8 cellular contexts compared by ENCODE assay signal in genomic region chr3:46089237-46090011, GRCh38.
DNase-seq lines count a peak whose midpoint lies in the region; ATAC-seq lines count a peak whose summit lies in the region.

No MANE protein-coding gene starts in this region.

- no peaks in the 10 kb centered on the region for H3K36me3 ChIP-seq in HAP-1 (replicated peaks)

- DNase-seq in T1000 (lab: John Stamatoyannopoulos, UW) (peak; percentile 60), Right ventricle myocardium superior (peak; percentile 74), cerebellar nuclear complex (lab: John Stamatoyannopoulos, UW) (no peak), HAP-1 (ENCODE audit: low spot score in 2 of 2) (no peak), NCI-H1417 treated with DMSO at 0.1 percent for 48 hours (lab: John Stamatoyannopoulos, UW) (no peak)
- DNase-seq in stimulated activated CD8-positive, alpha-beta memory T cell treated with anti-CD3 and anti-CD28 coated beads, Interleukin-4, amount 100 ng/mL, for 48 hours, result peak; percentile 63

- H3K4me3 ChIP-seq in HAP-1, result no peak overlapping the region

- H3K27me3 ChIP-seq in HAP-1 (ENCODE audit: low read depth), result no peaks in the 10 kb centered on the region

- in situ Hi-C loops in HAP-1 (cut with MboI; ENCODE audit: low sequenced_read_pairs), result loop anchor here (25.0 kb wide), 1 partner anchor 1052 kb away; the partner anchor contains the start of gene CLEC3B

- H3K9me3 ChIP-seq in HAP-1, result no peaks in the 10 kb centered on the region

- H3K4me1 ChIP-seq in HAP-1, result no peaks in the 10 kb centered on the region

- intact Hi-C loops in Right ventricle myocardium superior (cut with DNase I), result loop anchor here (10.0 kb wide), 2 partner anchors 285 to 325 kb away; partner anchors contain the start of gene CCR5

- peak; percentile 57 for ATAC-seq in GM18517 (IDR thresholded peaks at IDR 0.05; ENCODE audit: unreplicated experiment)
- peak; percentile 53 for ATAC-seq in HG02870 (IDR thresholded peaks at IDR 0.05; ENCODE audit: unreplicated experiment)
- peak; percentile 84 for ATAC-seq in Right ventricle myocardium superior (ENCODE audit: poor library complexity)

Comparison
In these comparisons a context has a peak if more than half of its experiments do, and no peak if none do; other contexts are left out.
1. DNase-seq: peak in T1000 (single experiment), Right ventricle myocardium superior (single experiment) and stimulated activated CD8-positive, alpha-beta memory T cell treated with anti-CD3 and anti-CD28 coated beads, Interleukin-4, amount 100 ng/mL, for 48 hours (single experiment); none in cerebellar nuclear complex (0 of 2), HAP-1 (0 of 2) and NCI-H1417 treated with DMSO at 0.1 percent for 48 hours (single experiment).
2. Peak in every context shown above with its lines, with median percentiles within 50 percentile points of each other: ATAC-seq.